In genomic region chr1:58905126-58905490, GRCh38 we compare ENCODE assay signal across 11 cellular contexts.
DNase-seq lines count a peak whose midpoint lies in the region; ATAC-seq and TF ChIP-seq lines count a peak whose summit lies in the region.
"Had no signal": no experiment of that assay in that cellular context is flagged by ENCODE, and none has a peak within 500 bp of the region (broad histone marks: within the 10 kb centered on the region; RNA-seq: fewer than 3 reads in every experiment).

No MANE protein-coding gene starts in this region.

- H2BK12ac ChIP-seq in mesenchymal stem cell (ENCODE audit: low read length in 2 of 2), result peak overlapping the region; percentile 32 to 92

- WGBS in mesenchymal stem cell, result 99% methylated on average over 2 of the region's 3 CpGs
- WGBS in upper lobe of left lung, 2 donors, result 95 to 96% methylated on average over 3 of the region's 3 CpGs

- intact Hi-C loops in activated naive CD4-positive, alpha-beta T cell treated with anti-CD3 and anti-CD28 coated beads for 36 hours (cut with micrococcal nuclease), result loop anchor here (10.0 kb wide), 2 partner anchors 790 to 910 kb away; partner anchors contain the start of gene HOOK1
- intact Hi-C loops in activated T-helper 1 cell treated with anti-CD3 and anti-CD28 coated beads, Interleukin-12 subunit alpha, Interleukin-12 subunit beta, Interleukin-2, Interleukin-4 antibody, amounts not matched to agents 30 ng/mL and 10 ng/mL and 1 ng/mL, durations not matched to agents 14 hours and 24 hours and 36 hours (cut with micrococcal nuclease), result loop anchor here (10.0 kb wide), 1 partner anchor 360 kb away; the partner anchor contains the start of gene OMA1

- no peak overlapping the region for H2AFZ ChIP-seq in mesenchymal stem cell (ENCODE audit: low read depth, low read length)

- peaks cover 7% of the 10 kb centered on the region for H3K4me1 ChIP-seq in mesenchymal stem cell (ENCODE audit: control insufficient read depth, insufficient read depth, low read depth, low read length)
- H3K4me1 ChIP-seq in upper lobe of left lung, result peaks cover 25 to 46% (median 35%) of the 10 kb centered on the region in 4 donors

- H2BK5ac ChIP-seq in mesenchymal stem cell (ENCODE audit: low read depth, low read length, poor library complexity, severe bottlenecking), result no peak overlapping the region

- TF ChIP-seq EP300 in upper lobe of left lung (IDR thresholded peaks at IDR 0.05), result no peak

- no peak overlapping the region for H3K23ac ChIP-seq in mesenchymal stem cell (ENCODE audit: low read length in 2 of 2)

- no peak overlapping the region for H3K14ac ChIP-seq in mesenchymal stem cell (ENCODE audit: low read length in 2 of 2)

- H3K36me3 Mint-ChIP-seq in activated naive CD4-positive, alpha-beta T cell treated with anti-CD3 and anti-CD28 coated beads for 36 hours (ENCODE audit: low read depth), result no peaks in the 10 kb centered on the region
- H3K36me3 Mint-ChIP-seq in activated naive CD4-positive, alpha-beta T cell treated with anti-CD3 and anti-CD28 coated beads, Interleukin-2, amount 50 U/mL, for 72 hours, result no peaks in the 10 kb centered on the region
- H3K36me3 Mint-ChIP-seq in activated T-helper 1 cell treated with anti-CD3 and anti-CD28 coated beads, Interleukin-12 subunit alpha, Interleukin-12 subunit beta, Interleukin-2, Interleukin-4 antibody, amounts not matched to agents 30 ng/mL and 10 ng/mL and 1 ng/mL, durations not matched to agents 14 hours and 24 hours and 36 hours (ENCODE audit: low read depth), result peaks cover 4% of the 10 kb centered on the region

- H3K4me3 Mint-ChIP-seq in activated naive CD4-positive, alpha-beta T cell treated with anti-CD3 and anti-CD28 coated beads for 36 hours, result peak overlapping the region; percentile 5
- peak overlapping the region; percentile 51 for H3K4me3 Mint-ChIP-seq in activated T-helper 1 cell treated with anti-CD3 and anti-CD28 coated beads, Interleukin-12 subunit alpha, Interleukin-12 subunit beta, Interleukin-2, Interleukin-4 antibody, amounts not matched to agents 30 ng/mL and 10 ng/mL and 1 ng/mL, durations not matched to agents 14 hours and 24 hours and 36 hours

- CTCF ChIA-PET in activated naive CD4-positive, alpha-beta T cell treated with anti-CD3 and anti-CD28 coated beads for 36 hours (lab: Charles Lee), result no interaction called here

- no peak overlapping the region for H4K91ac ChIP-seq in mesenchymal stem cell (ENCODE audit: low read length)

- no peak for TF ChIP-seq CTCF in upper lobe of left lung (IDR thresholded peaks at IDR 0.05)

- DNase-seq in activated naive CD4-positive, alpha-beta T cell treated with anti-CD3 and anti-CD28 coated beads for 36 hours, result no peak
- DNase-seq in activated naive CD4-positive, alpha-beta T cell treated with anti-CD3 and anti-CD28 coated beads, Interleukin-2, amount 50 U/mL, for 72 hours (ENCODE audit: low spot score in 2 of 2), result no peak
- no peak for DNase-seq in activated T-helper 1 cell treated with anti-CD3 and anti-CD28 coated beads, Interleukin-12 subunit alpha, Interleukin-12 subunit beta, Interleukin-2, Interleukin-4 antibody, amounts not matched to agents 30 ng/mL and 10 ng/mL and 1 ng/mL, durations not matched to agents 14 hours and 24 hours and 36 hours (ENCODE audit: low spot score)
- DNase-seq in mesenchymal stem cell, result no peak
- DNase-seq in upper lobe of left lung, result no peak
- DNase-seq in NK-92 (lab: John Stamatoyannopoulos, UW; ENCODE audit: unreplicated experiment), result no peak
- DNase-seq in DMS53 treated with DMSO at 0.1 percent for 48 hours (lab: John Stamatoyannopoulos, UW; ENCODE audit: unreplicated experiment), result no peak
- DNase-seq in NCI-H446 (lab: John Stamatoyannopoulos, UW), result no peak
- DNase-seq: occipital lobe; stimulated activated CD4-positive, alpha-beta T cell treated with anti-CD3 and anti-CD28 coated beads, Interleukin-15, amount 100 ng/mL, for 24 hours; SW 1271 had no signal

- H3K36me3 ChIP-seq in mesenchymal stem cell (ENCODE audit: control insufficient read depth in 1 of 2, insufficient read depth in 2 of 2, low read depth in 1 of 2, low read length in 2 of 2) (no peaks in the 10 kb centered on the region), upper lobe of left lung (no peaks in the 10 kb centered on the region)

- no peaks in the 10 kb centered on the region for H3K27me3 ChIP-seq in mesenchymal stem cell (ENCODE audit: control insufficient read depth in 1 of 2, insufficient read depth in 1 of 2, low read length in 2 of 2)
- H3K27me3 ChIP-seq in upper lobe of left lung, result no peaks in the 10 kb centered on the region

- no peak overlapping the region for H4K8ac ChIP-seq in mesenchymal stem cell (ENCODE audit: low read length)

- no peak for TF ChIP-seq POLR2A in upper lobe of left lung (IDR thresholded peaks at IDR 0.05)

- H3K9me3 Mint-ChIP-seq in activated naive CD4-positive, alpha-beta T cell treated with anti-CD3 and anti-CD28 coated beads for 36 hours, result no peaks in the 10 kb centered on the region
- H3K9me3 Mint-ChIP-seq in activated naive CD4-positive, alpha-beta T cell treated with anti-CD3 and anti-CD28 coated beads, Interleukin-2, amount 50 U/mL, for 72 hours, result no peaks in the 10 kb centered on the region
- no peaks in the 10 kb centered on the region for H3K9me3 Mint-ChIP-seq in activated T-helper 1 cell treated with anti-CD3 and anti-CD28 coated beads, Interleukin-12 subunit alpha, Interleukin-12 subunit beta, Interleukin-2, Interleukin-4 antibody, amounts not matched to agents 30 ng/mL and 10 ng/mL and 1 ng/mL, durations not matched to agents 14 hours and 24 hours and 36 hours

- ATAC-seq in activated naive CD4-positive, alpha-beta T cell treated with anti-CD3 and anti-CD28 coated beads, Interleukin-2, amount 50 U/mL, for 72 hours, result no peak
- no peak for ATAC-seq in upper lobe of left lung (ENCODE audit: low FRiP score in 2 of 2)

- H2BK15ac ChIP-seq in mesenchymal stem cell (ENCODE audit: low read depth, poor library complexity, severe bottlenecking), result no peak overlapping the region

- no peak overlapping the region for H3K4me2 ChIP-seq in mesenchymal stem cell (ENCODE audit: low read length, poor library complexity, severe bottlenecking)

- H3K27me3 Mint-ChIP-seq in activated naive CD4-positive, alpha-beta T cell treated with anti-CD3 and anti-CD28 coated beads for 36 hours (ENCODE audit: low read depth), result no peaks in the 10 kb centered on the region
- H3K27me3 Mint-ChIP-seq in activated T-helper 1 cell treated with anti-CD3 and anti-CD28 coated beads, Interleukin-12 subunit alpha, Interleukin-12 subunit beta, Interleukin-2, Interleukin-4 antibody, amounts not matched to agents 30 ng/mL and 10 ng/mL and 1 ng/mL, durations not matched to agents 14 hours and 24 hours and 36 hours (ENCODE audit: insufficient read depth), result no peaks in the 10 kb centered on the region

- peak overlapping the region in 1 of 2 experiments; percentile 67 for H3K18ac ChIP-seq in mesenchymal stem cell (ENCODE audit: low read depth in 1 of 2, low read length in 2 of 2)

- no peaks in the 10 kb centered on the region for H3K79me1 ChIP-seq in mesenchymal stem cell (replicated peaks; ENCODE audit: low read length, poor library complexity, severe bottlenecking)

- peak overlapping the region; percentile 90 for H3K9ac ChIP-seq in mesenchymal stem cell (ENCODE audit: low read length)

- H2AK5ac ChIP-seq in mesenchymal stem cell (ENCODE audit: low read length, severe bottlenecking), result peak overlapping the region; percentile 31

- H3K27ac ChIP-seq in mesenchymal stem cell (ENCODE audit: low read length, poor library complexity, severe bottlenecking), result no peak overlapping the region
- peak overlapping the region in 3 of 4 donors; percentile 95 to 98 (median 97) for H3K27ac ChIP-seq in upper lobe of left lung

- H3K4me3 ChIP-seq in mesenchymal stem cell (ENCODE audit: insufficient read depth in 1 of 2, low read depth in 1 of 2, low read length in 2 of 2) (no peak overlapping the region), upper lobe of left lung (no peak overlapping the region)

- no peak overlapping the region for H2BK120ac ChIP-seq in mesenchymal stem cell (ENCODE audit: low read depth, low read length)

- H3K27ac Mint-ChIP-seq in activated naive CD4-positive, alpha-beta T cell treated with anti-CD3 and anti-CD28 coated beads for 36 hours, result no peak overlapping the region
- H3K27ac Mint-ChIP-seq in activated naive CD4-positive, alpha-beta T cell treated with anti-CD3 and anti-CD28 coated beads, Interleukin-2, amount 50 U/mL, for 72 hours, result no peak overlapping the region
- H3K27ac Mint-ChIP-seq in activated T-helper 1 cell treated with anti-CD3 and anti-CD28 coated beads, Interleukin-12 subunit alpha, Interleukin-12 subunit beta, Interleukin-2, Interleukin-4 antibody, amounts not matched to agents 30 ng/mL and 10 ng/mL and 1 ng/mL, durations not matched to agents 14 hours and 24 hours and 36 hours, result peak overlapping the region; percentile 29

- H3K4me1 Mint-ChIP-seq in activated naive CD4-positive, alpha-beta T cell treated with anti-CD3 and anti-CD28 coated beads for 36 hours (ENCODE audit: low read depth), result peaks cover 8% of the 10 kb centered on the region
- peaks cover 32% of the 10 kb centered on the region for H3K4me1 Mint-ChIP-seq in activated T-helper 1 cell treated with anti-CD3 and anti-CD28 coated beads, Interleukin-12 subunit alpha, Interleukin-12 subunit beta, Interleukin-2, Interleukin-4 antibody, amounts not matched to agents 30 ng/mL and 10 ng/mL and 1 ng/mL, durations not matched to agents 14 hours and 24 hours and 36 hours (ENCODE audit: low read depth)

- H3K4ac ChIP-seq in mesenchymal stem cell (ENCODE audit: low read depth in 1 of 2, low read length in 2 of 2), result peak overlapping the region in 1 of 2 experiments; percentile 36

- no peaks in the 10 kb centered on the region for H3K9me3 ChIP-seq in mesenchymal stem cell (ENCODE audit: control insufficient read depth, low read length)
- H3K9me3 ChIP-seq in upper lobe of left lung, result no peaks in the 10 kb centered on the region
